15 cellular contexts compared by ENCODE assay signal in the genomic region with DNA sequence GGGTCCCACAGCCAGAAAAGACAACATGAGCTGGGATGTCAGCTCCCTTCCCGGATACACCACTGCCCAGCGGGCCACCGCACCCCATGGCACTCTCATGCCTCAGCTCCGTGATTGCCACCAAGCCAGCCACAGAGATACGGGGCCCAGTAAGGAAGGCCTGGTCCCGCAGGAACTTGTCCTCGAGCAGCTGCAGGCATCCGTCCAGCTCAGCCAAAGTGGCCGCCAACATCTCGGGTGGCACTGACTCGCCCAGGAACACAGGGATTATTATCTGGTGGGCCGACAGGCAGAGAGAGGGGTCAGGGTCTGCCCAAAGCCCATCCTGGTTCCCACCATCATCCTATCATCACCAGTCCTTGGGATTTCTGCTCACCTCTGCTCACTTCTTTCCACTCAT. TPM values are rescaled to one million over a fixed set of nuclear protein-coding genes. Genes with fewer than 3 reads are reported as not detected.
"Had no signal": no experiment of that assay in that cellular context is flagged by ENCODE, and none has a peak within 500 bp of the region (broad histone marks: within the 10 kb centered on the region; RNA-seq: fewer than 3 reads in every experiment).

No MANE protein-coding gene starts in this region.

RNA-seq across cellular contexts. Expression of a gene that starts 2.6 kb away (rescaled TPM):
- total RNA-seq: activated B cell treated with CpG ODN at 0.5 μM for 24 hours; activated CD4-positive, alpha-beta memory T cell treated with anti-CD3 and anti-CD28 coated beads for 36 hours; activated CD4-positive, alpha-beta memory T cell treated with anti-CD3 and anti-CD28 coated beads, Interleukin-2, amount 10 ng/mL, durations not matched to agents 7 days and 5 days; activated CD4-positive, alpha-beta T cell treated with anti-CD3 and anti-CD28 coated beads for 36 hours; activated CD4-positive, alpha-beta T cell treated with anti-CD3 and anti-CD28 coated beads, Interleukin-2, amount 10 ng/mL, durations not matched to agents 7 days and 5 days; activated CD8-positive, alpha-beta memory T cell treated with anti-CD3 and anti-CD28 coated beads for 36 hours; activated CD8-positive, alpha-beta memory T cell treated with anti-CD3 and anti-CD28 coated beads, Interleukin-2, amount 10 ng/mL, durations not matched to agents 7 days and 5 days; activated CD8-positive, alpha-beta T cell treated with anti-CD3 and anti-CD28 coated beads for 36 hours; activated CD8-positive, alpha-beta T cell treated with anti-CD3 and anti-CD28 coated beads, Interleukin-2, amount 10 ng/mL, durations not matched to agents 7 days and 5 days; T-cell; T-helper 1 cell treated with Interleukin-12 subunit alpha and Interleukin-12 subunit beta and Interleukin-4 antibody, amounts not matched to agents 30 ng/mL and 1 ng/mL, for 36 hours; T-helper 17 cell had no signal

RNA-seq across cellular contexts. Expression of a gene that starts 10.6 kb away (rescaled TPM):
- total RNA-seq: activated CD8-positive, alpha-beta memory T cell treated with anti-CD3 and anti-CD28 coated beads for 36 hours; activated CD8-positive, alpha-beta memory T cell treated with anti-CD3 and anti-CD28 coated beads, Interleukin-2, amount 10 ng/mL, durations not matched to agents 7 days and 5 days; activated CD8-positive, alpha-beta T cell treated with anti-CD3 and anti-CD28 coated beads for 36 hours; activated CD8-positive, alpha-beta T cell treated with anti-CD3 and anti-CD28 coated beads, Interleukin-2, amount 10 ng/mL, durations not matched to agents 7 days and 5 days had no signal

RNA-seq across cellular contexts. Expression of a gene that starts 16.3 kb away (rescaled TPM):
- total RNA-seq: activated B cell treated with CpG ODN at 0.5 μM for 24 hours; activated CD4-positive, alpha-beta memory T cell treated with anti-CD3 and anti-CD28 coated beads, Interleukin-2, amount 10 ng/mL, durations not matched to agents 7 days and 5 days; activated CD4-positive, alpha-beta T cell treated with anti-CD3 and anti-CD28 coated beads for 36 hours; activated CD4-positive, alpha-beta T cell treated with anti-CD3 and anti-CD28 coated beads, Interleukin-2, amount 10 ng/mL, durations not matched to agents 24 days and 14 days; activated CD4-positive, alpha-beta T cell treated with anti-CD3 and anti-CD28 coated beads, Interleukin-2, amount 10 ng/mL, durations not matched to agents 7 days and 5 days; activated CD8-positive, alpha-beta memory T cell treated with anti-CD3 and anti-CD28 coated beads for 36 hours; activated CD8-positive, alpha-beta memory T cell treated with anti-CD3 and anti-CD28 coated beads, Interleukin-2, amount 10 ng/mL, durations not matched to agents 7 days and 5 days; activated CD8-positive, alpha-beta T cell treated with anti-CD3 and anti-CD28 coated beads for 36 hours; activated CD8-positive, alpha-beta T cell treated with anti-CD3 and anti-CD28 coated beads, Interleukin-2, amount 10 ng/mL, durations not matched to agents 7 days and 5 days; T-cell; T-helper 17 cell; T-helper 2 cell treated with Interferon-gamma antibody and Interleukin-4, amounts not matched to agents 100 ng/mL and 5 ng/mL, for 36 hours had no signal

RNA-seq across cellular contexts. Expression of a gene that starts 27.9 kb away (rescaled TPM):
- total RNA-seq: activated B cell treated with CpG ODN at 0.5 μM for 24 hours; activated CD4-positive, alpha-beta memory T cell treated with anti-CD3 and anti-CD28 coated beads for 36 hours; activated CD4-positive, alpha-beta memory T cell treated with anti-CD3 and anti-CD28 coated beads, Interleukin-2, amount 10 ng/mL, durations not matched to agents 7 days and 5 days; activated CD4-positive, alpha-beta T cell treated with anti-CD3 and anti-CD28 coated beads for 36 hours; activated CD4-positive, alpha-beta T cell treated with anti-CD3 and anti-CD28 coated beads, Interleukin-2, amount 10 ng/mL, durations not matched to agents 24 days and 14 days; activated CD4-positive, alpha-beta T cell treated with anti-CD3 and anti-CD28 coated beads, Interleukin-2, amount 10 ng/mL, durations not matched to agents 7 days and 5 days; activated CD8-positive, alpha-beta memory T cell treated with anti-CD3 and anti-CD28 coated beads for 36 hours; activated CD8-positive, alpha-beta memory T cell treated with anti-CD3 and anti-CD28 coated beads, Interleukin-2, amount 10 ng/mL, durations not matched to agents 7 days and 5 days; activated CD8-positive, alpha-beta T cell treated with anti-CD3 and anti-CD28 coated beads for 36 hours; activated CD8-positive, alpha-beta T cell treated with anti-CD3 and anti-CD28 coated beads, Interleukin-2, amount 10 ng/mL, durations not matched to agents 7 days and 5 days; T-cell; T-helper 1 cell treated with Interleukin-12 subunit alpha and Interleukin-12 subunit beta and Interleukin-4 antibody, amounts not matched to agents 30 ng/mL and 1 ng/mL, for 36 hours; T-helper 17 cell; T-helper 2 cell treated with Interferon-gamma antibody and Interleukin-4, amounts not matched to agents 100 ng/mL and 5 ng/mL, for 36 hours; WTC11 had no signal
